In the genomic region with DNA sequence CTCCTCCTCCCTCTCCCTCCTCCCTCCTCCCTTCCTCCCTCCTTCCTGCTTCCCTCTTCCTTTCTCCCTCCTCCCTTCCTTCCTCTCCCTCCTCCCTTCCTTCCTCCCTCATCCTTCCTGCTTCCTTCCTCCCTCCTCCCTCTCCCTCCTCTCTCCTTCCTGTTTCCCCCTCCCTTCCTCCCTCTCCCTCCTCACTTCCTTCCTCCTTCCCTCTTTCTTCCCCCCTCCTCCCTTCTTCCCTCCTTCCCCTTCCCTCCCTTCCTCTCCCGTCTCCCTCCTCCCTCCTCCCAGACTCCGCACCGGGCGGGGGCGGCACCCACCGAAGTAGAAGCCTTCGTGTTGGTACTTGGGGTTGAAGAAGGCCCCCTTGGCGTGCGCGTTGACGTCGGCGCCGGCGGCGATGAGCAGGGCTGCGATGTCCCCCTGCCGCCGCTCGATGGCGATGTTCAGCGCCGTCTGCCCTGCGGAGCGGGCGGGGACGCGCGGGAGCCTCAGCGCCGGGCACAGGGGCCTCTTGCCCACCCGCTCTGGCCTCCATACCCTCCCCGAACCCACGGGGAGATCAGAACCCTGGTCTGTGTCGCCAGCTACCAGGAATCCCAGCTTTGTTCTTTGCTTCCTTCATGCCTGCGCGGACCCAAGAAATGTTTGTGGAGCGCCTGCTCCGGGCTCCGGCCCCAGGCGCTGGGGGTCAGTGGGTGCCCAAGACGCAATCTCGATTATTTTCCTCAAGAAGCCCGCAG, we compare ENCODE assay signal across 8 cellular contexts. TPM values are rescaled to one million over a fixed set of nuclear protein-coding genes. Genes with fewer than 3 reads are reported as not detected.
A peak's percentile ranks its signal among the peaks of the same experiment; 100 is the strongest.
DNase-seq lines count a peak whose midpoint lies in the region; ATAC-seq and TF ChIP-seq lines count a peak whose summit lies in the region.

No MANE protein-coding gene starts in this region.

- H3F3A ChIP-seq in neural progenitor cell (ENCODE audit: low read depth): peaks cover 5% of the 10 kb centered on the region

- peaks cover 2% of the 10 kb centered on the region for H3K9me3 Mint-ChIP-seq in neural progenitor cell

- H3K9ac ChIP-seq in neural progenitor cell (no peak overlapping the region), subcutaneous abdominal adipose tissue (ENCODE audit: low read length in 5 of 5) (peak overlapping the region in 3 of 5 donors; percentile 35 to 60 (median 44))

- H3K4me2 ChIP-seq in neural progenitor cell: peak overlapping the region; percentile 79

- peak overlapping the region; percentile 63 for H3K27ac Mint-ChIP-seq in neural progenitor cell

- H3K27ac ChIP-seq in neural progenitor cell: no peak overlapping the region
- H3K27ac ChIP-seq in subcutaneous abdominal adipose tissue (ENCODE audit: low read depth, low read length): peak overlapping the region; percentile 62

- H3K9me3 ChIP-seq in neural progenitor cell (ENCODE audit: low read depth) (no peaks in the 10 kb centered on the region), subcutaneous abdominal adipose tissue (ENCODE audit: control insufficient read depth in 5 of 5, low read length in 5 of 5) (no peaks in the 10 kb centered on the region)

- peaks cover 8% of the 10 kb centered on the region for H3K4me1 ChIP-seq in neural progenitor cell
- H3K4me1 ChIP-seq in subcutaneous abdominal adipose tissue (ENCODE audit: control insufficient read depth in 5 of 5, insufficient read depth in 5 of 5, low read length in 5 of 5): peaks cover 4 to 28% (median 24%) of the 10 kb centered on the region in 5 donors

- H3K4me3 ChIP-seq in neural progenitor cell: peak overlapping the region; percentile 45
- peak overlapping the region; percentile 60 to 73 (median 66) for H3K4me3 ChIP-seq in subcutaneous abdominal adipose tissue (ENCODE audit: low read depth in 1 of 5, low read length in 5 of 5)

- no peaks in the 10 kb centered on the region for H3K27me3 Mint-ChIP-seq in neural progenitor cell (ENCODE audit: insufficient read depth, low read depth)

- ATAC-seq in GM18868 (IDR thresholded peaks at IDR 0.05; ENCODE audit: unreplicated experiment) (peak; percentile 72), HG03039 (IDR thresholded peaks at IDR 0.05; ENCODE audit: unreplicated experiment) (no peak), HG03135 (IDR thresholded peaks at IDR 0.05; ENCODE audit: unreplicated experiment) (no peak)

- peak; percentile 76 for TF ChIP-seq CTCF in neural progenitor cell (IDR thresholded peaks at IDR 0.05)

- H3K4me1 Mint-ChIP-seq in neural progenitor cell: peaks cover 40% of the 10 kb centered on the region

- no peaks in the 10 kb centered on the region for H3K36me3 ChIP-seq in neural progenitor cell
- no peaks in the 10 kb centered on the region for H3K36me3 ChIP-seq in subcutaneous abdominal adipose tissue (ENCODE audit: control insufficient read depth in 5 of 5, insufficient read depth in 5 of 5, low read length in 5 of 5)

- no peaks in the 10 kb centered on the region for H4K20me1 ChIP-seq in neural progenitor cell (ENCODE audit: low read depth)

- no peaks in the 10 kb centered on the region for H3K27me3 ChIP-seq in neural progenitor cell
- H3K27me3 ChIP-seq in subcutaneous abdominal adipose tissue (ENCODE audit: control insufficient read depth in 5 of 5, insufficient read depth in 4 of 5, low read length in 5 of 5): no peaks in the 10 kb centered on the region

- H3K4me3 Mint-ChIP-seq in neural progenitor cell: peak overlapping the region; percentile 65

- H2AFZ ChIP-seq in neural progenitor cell (replicated peaks): peak overlapping the region; percentile 97

- no peaks in the 10 kb centered on the region for H3K79me2 ChIP-seq in neural progenitor cell (ENCODE audit: low read depth)

- DNase-seq in NOMO-1 treated with dmso at 0.1 percent for 144 hours (lab: John Stamatoyannopoulos, UW; ENCODE audit: unreplicated experiment): peak; percentile 7
- peak; percentile 33 for DNase-seq in activated gamma-delta T cell treated with Interleukin-2 at 50 U/mL for 16 hours
- peak; percentile 68 for DNase-seq in foreskin melanocyte
- DNase-seq in neural progenitor cell (ENCODE audit: low spot score): peak; percentile 86

- no peaks in the 10 kb centered on the region for H3K36me3 Mint-ChIP-seq in neural progenitor cell

RNA-seq across cellular contexts. Expression of a gene that starts 22.2 kb away (rescaled TPM):
- 1.5 and 1.9 TPM in 2 replicates for total RNA-seq in neural progenitor cell (ENCODE audit: low replicate concordance)

RNA-seq across cellular contexts. Expression of a gene that starts 59.6 kb away (rescaled TPM):
- total RNA-seq in neural progenitor cell (ENCODE audit: low replicate concordance): not detected in 2 replicates

Comparison
In these comparisons a context has a peak if more than half of its experiments do, and no peak if none do; other contexts are left out.
1. DNase-seq: peak in every context shown above with its lines; median percentile 86 in neural progenitor cell; 68 in foreskin melanocyte; 33 in activated gamma-delta T cell treated with Interleukin-2 at 50 U/mL for 16 hours; 7 in NOMO-1 treated with dmso at 0.1 percent for 144 hours.